ENCODE assay signal across 13 cellular contexts in genomic region chr11:120024046-120024445, GRCh38.
"Had no signal": no experiment of that assay in that cellular context is flagged by ENCODE, and none has a peak within 500 bp of the region (broad histone marks: within the 10 kb centered on the region; RNA-seq: fewer than 3 reads in every experiment).

No MANE protein-coding gene starts in this region.

- H3K4me1 Mint-ChIP-seq: activated B cell treated with CpG ODN at 0.5 μM for 24 hours; activated CD4-positive, alpha-beta T cell treated with anti-CD3 and anti-CD28 coated beads, Interleukin-2, amount 10 ng/mL, durations not matched to agents 24 days and 14 days had no signal

- DNase-seq: activated B cell treated with CpG ODN at 0.5 μM for 24 hours; activated CD4-positive, alpha-beta T cell treated with anti-CD3 and anti-CD28 coated beads, Interleukin-2, amount 10 ng/mL, durations not matched to agents 24 days and 14 days; activated naive CD4-positive, alpha-beta T cell treated with anti-CD3 and anti-CD28 coated beads for 36 hours; caudate nucleus; effector CD8-positive, alpha-beta T cell; natural killer cell; occipital lobe; stimulated activated CD4-positive, alpha-beta T cell treated with anti-CD3 and anti-CD28 coated beads, Interleukin-15, amount 100 ng/mL, for 24 hours; thyroid gland had no signal

- H3K27ac Mint-ChIP-seq: activated B cell treated with CpG ODN at 0.5 μM for 24 hours; activated CD4-positive, alpha-beta T cell treated with anti-CD3 and anti-CD28 coated beads, Interleukin-2, amount 10 ng/mL, durations not matched to agents 24 days and 14 days; activated naive CD4-positive, alpha-beta T cell treated with anti-CD3 and anti-CD28 coated beads for 36 hours; natural killer cell had no signal

- H3K4me1 ChIP-seq: gastroesophageal sphincter, thyroid gland, vagina had no signal

- H3K36me3 Mint-ChIP-seq: natural killer cell had no signal

- H3K27ac ChIP-seq: coronary artery, gastroesophageal sphincter, hepatocyte, thyroid gland, vagina had no signal

- ATAC-seq: gastroesophageal sphincter, natural killer cell had no signal

- H3K9me3 Mint-ChIP-seq: activated B cell treated with CpG ODN at 0.5 μM for 24 hours; activated CD4-positive, alpha-beta T cell treated with anti-CD3 and anti-CD28 coated beads, Interleukin-2, amount 10 ng/mL, durations not matched to agents 24 days and 14 days; activated naive CD4-positive, alpha-beta T cell treated with anti-CD3 and anti-CD28 coated beads for 36 hours; natural killer cell had no signal

- H3K4me3 Mint-ChIP-seq: activated B cell treated with CpG ODN at 0.5 μM for 24 hours; activated CD4-positive, alpha-beta T cell treated with anti-CD3 and anti-CD28 coated beads, Interleukin-2, amount 10 ng/mL, durations not matched to agents 24 days and 14 days; activated naive CD4-positive, alpha-beta T cell treated with anti-CD3 and anti-CD28 coated beads for 36 hours; natural killer cell had no signal

- H3K9me3 ChIP-seq: gastroesophageal sphincter, thyroid gland, vagina had no signal

- H3K27me3 ChIP-seq: hepatocyte, thyroid gland, vagina had no signal

- H3K36me3 ChIP-seq: gastroesophageal sphincter, thyroid gland, vagina had no signal

- H3K4me3 ChIP-seq: coronary artery, gastroesophageal sphincter, hepatocyte, thyroid gland, vagina had no signal
